19 cellular contexts compared by ENCODE assay signal in the genomic region with DNA sequence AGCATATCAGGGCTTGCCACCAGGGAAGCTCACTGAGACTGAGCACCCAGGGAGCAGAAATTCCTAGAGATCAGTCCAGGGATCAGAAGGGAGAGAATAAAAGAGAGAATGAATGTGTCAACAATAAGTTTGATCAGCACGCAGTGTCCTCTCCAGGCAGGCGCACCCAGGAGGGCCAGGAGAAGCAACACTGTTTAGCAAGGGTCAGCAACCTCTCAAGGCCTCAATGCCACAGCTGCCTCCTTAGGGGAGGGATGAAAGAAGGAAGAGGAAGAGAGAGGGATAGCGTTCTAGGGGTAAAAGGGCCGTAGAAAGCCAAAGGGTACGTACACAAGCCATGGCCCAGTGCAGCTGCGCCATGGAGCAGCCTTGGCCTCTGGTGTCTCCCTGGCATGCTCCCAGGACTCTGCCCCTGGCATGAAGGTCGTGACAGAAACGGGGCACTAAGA. TPM values are rescaled to one million over a fixed set of nuclear protein-coding genes. Genes with fewer than 3 reads are reported as not detected.
DNase-seq lines count a peak whose midpoint lies in the region; ATAC-seq and TF ChIP-seq lines count a peak whose summit lies in the region.
"Had no signal": no experiment of that assay in that cellular context is flagged by ENCODE, and none has a peak within 500 bp of the region (broad histone marks: within the 10 kb centered on the region; RNA-seq: fewer than 3 reads in every experiment).

No MANE protein-coding gene starts in this region.

- TF ChIP-seq POLR2A in Peyer's patch (IDR thresholded peaks at IDR 0.05) = no peak

- no peak for TF ChIP-seq CTCF in Peyer's patch (IDR thresholded peaks at IDR 0.05)
- TF ChIP-seq CTCF in glutamatergic neuron (IDR thresholded peaks at IDR 0.05; ENCODE audit: partially characterized antibody, unreplicated experiment) = no peak
- TF ChIP-seq CTCF in GM10266 (IDR thresholded peaks at IDR 0.05; ENCODE audit: control insufficient read depth, insufficient read depth, low read depth, missing control alignments) = no peak

- peaks cover 0 to 27% (median 0%) of the 10 kb centered on the region in 4 donors for H3K4me1 ChIP-seq in Peyer's patch

- H3K27ac ChIP-seq in Peyer's patch = no peak overlapping the region
- H3K27ac ChIP-seq: upper lobe of left lung had no signal

- H3K9me3 Mint-ChIP-seq in glutamatergic neuron (ENCODE audit: unreplicated experiment) = peaks cover 16% of the 10 kb centered on the region

- peaks cover 10% of the 10 kb centered on the region for H3K27me3 Mint-ChIP-seq in glutamatergic neuron (ENCODE audit: unreplicated experiment)

- ATAC-seq in HG02870 (IDR thresholded peaks at IDR 0.05; ENCODE audit: unreplicated experiment) (no peak), GM21367 (IDR thresholded peaks at IDR 0.05; ENCODE audit: unreplicated experiment) (no peak)

- H3K36me3 Mint-ChIP-seq in glutamatergic neuron (ENCODE audit: unreplicated experiment) = no peaks in the 10 kb centered on the region

- DNase-seq in Daoy (ENCODE audit: low read depth) (peak; percentile 4), Peyer's patch (peak in 2 of 3 donors; percentile 47 to 52), glutamatergic neuron (no peak), retina (peak; percentile 23), cerebellar nuclear complex (lab: John Stamatoyannopoulos, UW) (no peak), GM10266 (ENCODE audit: extremely low spot score) (no peak)
- DNase-seq: activated CD8-positive, alpha-beta memory T cell treated with anti-CD3 and anti-CD28 coated beads, Interleukin-2, amount 50 U/mL, for 4 hours; activated naive CD4-positive, alpha-beta T cell treated with Interleukin-2 at 50 U/mL for 16 hours; DMS79; effector memory CD4-positive, alpha-beta T cell; KBM-7; midbrain; NCI-H1105; NCI-H2171; small intestine; upper lobe of left lung had no signal

- H3K36me3 ChIP-seq in Peyer's patch = no peaks in the 10 kb centered on the region
- H3K36me3 ChIP-seq: ovary, upper lobe of left lung had no signal

- no peaks in the 10 kb centered on the region for H3K9me3 ChIP-seq in Peyer's patch
- H3K9me3 ChIP-seq: ovary, upper lobe of left lung had no signal

- H3K4me3 ChIP-seq in Peyer's patch = no peak overlapping the region
- H3K4me3 ChIP-seq: ovary had no signal

- H3K27me3 ChIP-seq in Peyer's patch = no peaks in the 10 kb centered on the region
- H3K27me3 ChIP-seq: ovary, upper lobe of left lung had no signal

- peak overlapping the region; percentile 19 for H3K27ac Mint-ChIP-seq in glutamatergic neuron (ENCODE audit: unreplicated experiment)

- H3K4me1 Mint-ChIP-seq in glutamatergic neuron (ENCODE audit: low read depth, unreplicated experiment) = peaks cover 21% of the 10 kb centered on the region

- no peak overlapping the region for H3K4me3 Mint-ChIP-seq in glutamatergic neuron (ENCODE audit: unreplicated experiment)

RNA-seq across cellular contexts. Expression of a gene that starts 2.0 kb away (rescaled TPM):
- total RNA-seq in Daoy (2014; rRNA removed; shearing (Covaris generic)) = 2.6 and 3.9 TPM in 2 replicates
- 10 to 100 TPM in 1 of 4 donors, 1 to 10 TPM in 3; 7.9 to 11.6 (median 9.6) TPM for total RNA-seq in Peyer's patch
- 12.2 TPM for total RNA-seq in glutamatergic neuron (ENCODE audit: unreplicated experiment)

Comparison
In these comparisons a context has a peak if more than half of its experiments do, and no peak if none do; other contexts are left out.
1. DNase-seq: peak in Daoy (single experiment), Peyer's patch (2 of 3) and retina (single experiment); none in glutamatergic neuron (single experiment), cerebellar nuclear complex (0 of 2) and GM10266 (single experiment).